Comparison of ENCODE assay signal across 1 cellular context in the genomic region with DNA sequence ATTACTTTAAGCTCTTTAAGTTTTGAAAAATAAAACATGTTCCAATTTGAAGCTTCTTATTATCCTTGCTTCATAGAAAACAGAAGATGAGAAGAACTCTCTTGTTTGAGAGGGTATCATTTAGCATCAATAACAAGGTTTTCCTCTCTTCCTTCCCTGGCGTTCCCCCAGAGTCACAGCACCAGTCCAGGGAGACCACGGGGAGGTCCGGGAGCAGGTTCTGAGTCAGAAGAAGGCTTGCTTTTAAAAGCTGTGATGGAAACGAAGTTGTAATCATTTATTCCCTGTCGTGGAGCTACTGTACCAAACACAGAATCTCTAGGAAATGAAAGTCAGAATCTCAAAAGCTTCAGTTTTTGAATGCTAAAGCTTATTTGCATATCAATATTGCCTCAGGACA.
TF ChIP-seq lines count a peak whose summit lies in the region.

No MANE protein-coding gene starts in this region.

TF ChIP-seq in endothelial cell of umbilical vein, 7 proteins besides CTCF, POLR2A, EP300 and RAD21:
- TF ChIP-seq JUN (IDR thresholded peaks at IDR 0.05; ENCODE audit: borderline replicate concordance, insufficient read depth, insufficient read length, low read depth): no peak
- no peak for TF ChIP-seq MAX (IDR thresholded peaks at IDR 0.05; ENCODE audit: insufficient read depth, insufficient read length)
- TF ChIP-seq MYC (IDR thresholded peaks at IDR 0.05; ENCODE audit: low read depth, low read length): no peak
- TF ChIP-seq GATA2 (IDR thresholded peaks at IDR 0.05; ENCODE audit: insufficient read depth, insufficient read length, low read depth, low read length): no peak
- no peak for TF ChIP-seq FOS (IDR thresholded peaks at IDR 0.05; ENCODE audit: borderline replicate concordance, insufficient read depth, low read length)
- no peak for TF ChIP-seq EZH2 (IDR thresholded peaks at IDR 0.05; ENCODE audit: borderline replicate concordance, low read depth, low read length, severe bottlenecking)
- TF ChIP-seq POLR2AphosphoS5 (IDR thresholded peaks at IDR 0.05; ENCODE audit: insufficient read depth, low read depth, low read length): no peak
